Comparison of ENCODE assay signal across 8 cellular contexts in the genomic region with DNA sequence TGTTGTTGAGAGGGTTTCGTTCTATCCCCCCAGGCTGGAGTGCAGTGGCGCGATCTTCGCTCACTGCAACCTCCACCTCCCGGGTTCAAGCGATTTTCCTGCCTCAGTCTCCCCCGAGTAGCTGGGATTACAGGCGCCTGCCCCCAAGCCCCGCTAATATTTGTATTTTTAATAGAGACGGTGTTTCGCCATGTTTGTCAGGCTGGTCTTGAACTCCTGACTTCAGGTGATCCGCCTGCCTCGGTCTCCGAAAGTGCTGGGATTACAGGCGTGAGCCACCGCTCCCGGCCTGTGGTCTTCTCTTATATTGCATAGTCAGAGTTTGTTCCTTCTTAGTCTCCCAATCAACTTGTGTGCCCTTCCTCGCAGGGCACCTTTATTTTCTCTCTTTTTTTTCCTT. TPM values are rescaled to one million over a fixed set of nuclear protein-coding genes. Genes with fewer than 3 reads are reported as not detected.
DNase-seq lines count a peak whose midpoint lies in the region; TF ChIP-seq lines count a peak whose summit lies in the region.
"Not testable (repeated sequence)": the region's sequence is repeated elsewhere in the genome, so short reads cannot be mapped to it uniquely, and the experiment has no call there.

No MANE protein-coding gene starts in this region.

- H3K36me3 Mint-ChIP-seq in activated CD4-positive, alpha-beta memory T cell treated with anti-CD3 and anti-CD28 coated beads, Interleukin-2, amount 10 ng/mL, durations not matched to agents 7 days and 5 days (ENCODE audit: low read depth), result peaks cover 32% of the 10 kb centered on the region
- peaks cover 51% of the 10 kb centered on the region for H3K36me3 Mint-ChIP-seq in brain

- peaks cover 32% of the 10 kb centered on the region for H3K4me1 ChIP-seq in mesodermal cell (ENCODE audit: control insufficient read depth, insufficient read depth, low read length, poor library complexity, severe bottlenecking)
- not testable (repeated sequence) for H3K4me1 ChIP-seq in urinary bladder (ENCODE audit: insufficient read depth)

- peaks cover 60% of the 10 kb centered on the region for H3K4me1 Mint-ChIP-seq in activated CD4-positive, alpha-beta memory T cell treated with anti-CD3 and anti-CD28 coated beads, Interleukin-2, amount 10 ng/mL, durations not matched to agents 7 days and 5 days
- H3K4me1 Mint-ChIP-seq in brain, result peaks cover 76% of the 10 kb centered on the region

- not testable (repeated sequence) for TF ChIP-seq CTCF in GM06990 (IDR thresholded peaks at IDR 0.05; ENCODE audit: insufficient read depth, low read length, poor library complexity, severe bottlenecking); brain (conservative IDR thresholded peaks at IDR 0.05); fibroblast of villous mesenchyme (IDR thresholded peaks at IDR 0.05; ENCODE audit: insufficient read depth, low read depth, low read length)

- peak overlapping the region; percentile 52 for H3K27ac ChIP-seq in mesodermal cell (ENCODE audit: low read depth, low read length, severe bottlenecking)
- peak overlapping the region; percentile 63 for H3K27ac ChIP-seq in urinary bladder (ENCODE audit: low read depth)

- H3K4me3 ChIP-seq in GM06990 (replicated peaks; ENCODE audit: low read depth, low read length) (peak overlapping the region; percentile 79), fibroblast of villous mesenchyme (ENCODE audit: low read depth, low read length) (peak overlapping the region; percentile 54), mesodermal cell (ENCODE audit: extremely low read depth, insufficient read depth, low read length, poor library complexity, severe bottlenecking) (peak overlapping the region; percentile 59), skeletal muscle cell (ENCODE audit: low read depth, low read length) (peak overlapping the region; percentile 17)
- H3K4me3 ChIP-seq in urinary bladder (ENCODE audit: low read depth, low read length), result not testable (repeated sequence)

- POLR2A ChIA-PET in activated CD4-positive, alpha-beta memory T cell treated with anti-CD3 and anti-CD28 coated beads, Interleukin-2, amount 10 ng/mL, durations not matched to agents 7 days and 5 days (lab: Charles Lee), result not testable (repeated sequence)

- H3K9me3 ChIP-seq in mesodermal cell (ENCODE audit: control insufficient read depth, low read length), result not testable (repeated sequence)

- H3K4me3 Mint-ChIP-seq in activated CD4-positive, alpha-beta memory T cell treated with anti-CD3 and anti-CD28 coated beads, Interleukin-2, amount 10 ng/mL, durations not matched to agents 7 days and 5 days, result peak overlapping the region; percentile 71
- H3K4me3 Mint-ChIP-seq in brain, result peak overlapping the region; percentile 90 to 97 (median 95)

- peak overlapping the region; percentile 89 for H3K27ac Mint-ChIP-seq in activated CD4-positive, alpha-beta memory T cell treated with anti-CD3 and anti-CD28 coated beads, Interleukin-2, amount 10 ng/mL, durations not matched to agents 7 days and 5 days
- peak overlapping the region; percentile 89 to 97 (median 93) for H3K27ac Mint-ChIP-seq in brain

- not testable (repeated sequence) for H3K27me3 ChIP-seq in GM06990 (replicated peaks; ENCODE audit: control insufficient read depth, insufficient read depth, low read length)

- 55% methylated on average over 12 to 16 of the region's 18 CpGs for WGBS in mesodermal cell (ENCODE audit: insufficient coverage in 2 of 2), 2 experiments
- 74% methylated on average over 18 of the region's 18 CpGs for WGBS in urinary bladder

- CTCF ChIA-PET in activated CD4-positive, alpha-beta memory T cell treated with anti-CD3 and anti-CD28 coated beads, Interleukin-2, amount 10 ng/mL, durations not matched to agents 7 days and 5 days (lab: Charles Lee), result interaction anchor here (0.8 kb wide), 1 partner anchor 21 kb away, joined by 3 read pairs; no protein-coding TSS in a partner anchor

- H3K27me3 Mint-ChIP-seq in activated CD4-positive, alpha-beta memory T cell treated with anti-CD3 and anti-CD28 coated beads, Interleukin-2, amount 10 ng/mL, durations not matched to agents 7 days and 5 days; brain: not testable (repeated sequence)

- H3K36me3 ChIP-seq in GM06990 (ENCODE audit: control insufficient read depth, insufficient read depth, low read length); urinary bladder (ENCODE audit: insufficient read depth): not testable (repeated sequence)
- H3K36me3 ChIP-seq in mesodermal cell (ENCODE audit: control insufficient read depth, insufficient read depth, low read length), result peaks cover 24% of the 10 kb centered on the region

- H3K9me3 Mint-ChIP-seq in activated CD4-positive, alpha-beta memory T cell treated with anti-CD3 and anti-CD28 coated beads, Interleukin-2, amount 10 ng/mL, durations not matched to agents 7 days and 5 days, result not testable (repeated sequence)
- peaks cover 0 to 11% (median 2%) of the 10 kb centered on the region in 5 experiments for H3K9me3 Mint-ChIP-seq in brain

- DNase-seq in GM06990 (ENCODE audit: extremely low read depth, insufficient read length); activated CD4-positive, alpha-beta memory T cell treated with anti-CD3 and anti-CD28 coated beads, Interleukin-2, amount 10 ng/mL, durations not matched to agents 7 days and 5 days; fibroblast of villous mesenchyme (ENCODE audit: low read depth); skeletal muscle cell (ENCODE audit: low read depth): not testable (repeated sequence)
- DNase-seq in NOMO-1 treated with DMSO at 0.1 percent for 48 hours (lab: John Stamatoyannopoulos, UW; ENCODE audit: unreplicated experiment), result peak; percentile 19

RNA-seq across cellular contexts. Expression of gene GTF2I, which starts 2.7 kb away (rescaled TPM):
- 100 to 1,000 TPM; 143 to 145 TPM for total RNA-seq in activated CD4-positive, alpha-beta memory T cell treated with anti-CD3 and anti-CD28 coated beads, Interleukin-2, amount 10 ng/mL, durations not matched to agents 7 days and 5 days
- polyA plus RNA-seq in brain (ENCODE audit: insufficient read depth, low read depth, low replicate concordance) (215 TPM), urinary bladder (65.7 TPM)
- total RNA-seq in fibroblast of villous mesenchyme (166 and 193 TPM in 2 replicates), urinary bladder (283 TPM)
- polyA plus RNA-seq in mesodermal cell (2013, experiment 1 of 2), result 165 TPM
- polyA plus RNA-seq in mesodermal cell (2013, experiment 2 of 2), result 167 TPM
